Comparison of ENCODE assay signal across 30 cellular contexts in the genomic region with DNA sequence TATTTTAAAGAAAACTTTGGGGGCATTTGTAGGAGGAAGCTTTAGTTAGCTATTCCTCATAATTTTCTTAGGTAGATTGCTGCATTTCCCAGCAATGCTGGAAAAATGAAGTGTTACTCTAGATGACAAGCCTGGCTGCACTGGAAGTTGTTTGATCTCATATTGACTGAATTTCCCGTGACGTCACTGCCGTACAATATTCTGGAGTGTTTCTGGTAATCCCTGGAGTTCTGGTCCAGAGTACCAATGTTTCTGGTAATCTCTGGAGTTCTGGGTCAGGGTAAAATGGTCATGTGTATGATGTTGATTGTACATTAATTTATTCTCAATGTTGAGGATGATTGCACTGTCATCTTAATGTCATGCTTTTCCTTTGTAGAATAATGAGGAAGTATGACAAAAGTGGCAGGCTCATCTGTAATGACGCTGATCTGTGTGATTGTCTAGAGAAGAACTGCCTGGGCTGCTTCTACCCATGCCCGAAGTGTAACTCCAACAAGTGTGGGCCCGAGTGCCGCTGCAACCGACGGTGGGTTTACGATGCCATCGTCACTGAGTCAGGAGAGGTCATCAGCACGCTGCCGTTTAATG. TPM values are rescaled to one million over a fixed set of nuclear protein-coding genes. Genes with fewer than 3 reads are reported as not detected.
"Had no signal": no experiment of that assay in that cellular context is flagged by ENCODE, and none has a peak within 500 bp of the region (broad histone marks: within the 10 kb centered on the region; RNA-seq: fewer than 3 reads in every experiment).

No MANE protein-coding gene starts in this region.

- ATAC-seq: activated CD4-positive, alpha-beta T cell treated with anti-CD3 and anti-CD28 coated beads for 36 hours; activated CD8-positive, alpha-beta T cell treated with anti-CD3 and anti-CD28 coated beads, Interleukin-2, amount 10 ng/mL, durations not matched to agents 7 days and 5 days; body of pancreas; T-cell had no signal

- H3K27ac Mint-ChIP-seq: activated CD4-positive, alpha-beta T cell treated with anti-CD3 and anti-CD28 coated beads for 36 hours; activated CD8-positive, alpha-beta T cell treated with anti-CD3 and anti-CD28 coated beads, Interleukin-2, amount 10 ng/mL, durations not matched to agents 7 days and 5 days; activated naive CD4-positive, alpha-beta T cell treated with anti-CD3 and anti-CD28 coated beads, Interleukin-2, amount 50 U/mL, for 24 hours; IgD-negative memory B cell; T-cell had no signal

- H3K9me3 ChIP-seq: ascending aorta, body of pancreas, MG63, Peyer's patch had no signal

- DNase-seq: activated CD4-positive, alpha-beta T cell treated with anti-CD3 and anti-CD28 coated beads for 36 hours; activated CD4-positive, alpha-beta T cell treated with anti-CD3 and anti-CD28 coated beads, Interleukin-2, amount 50 U/mL, for 1 hour; activated CD8-positive, alpha-beta memory T cell treated with anti-CD3 and anti-CD28 coated beads, Interleukin-2, amount 50 U/mL, for 48 hours; activated CD8-positive, alpha-beta T cell treated with anti-CD3 and anti-CD28 coated beads, Interleukin-2, amount 10 ng/mL, durations not matched to agents 7 days and 5 days; activated naive CD4-positive, alpha-beta T cell; activated T-cell treated with anti-CD3 and anti-CD28 coated beads, Interleukin-2, amount 50 U/mL, for 1 hour; amniotic stem cell; body of pancreas; MG63; NCI-H1092 treated with DMSO at 0.1 percent for 48 hours; NCI-H1417 treated with DMSO at 0.1 percent for 48 hours; NCI-H1694; NCI-H2029; NCI-H2107; NCI-H2171 treated with DMSO at 0.1 percent for 48 hours; NCI-H345; NCI-H510A treated with DMSO at 0.1 percent for 48 hours; NCI-H69; NK-92 treated with Interleukin-12 subunit alpha and Interleukin-12 subunit beta, amount 100 ng/mL, for 24 hours; Peyer's patch; SHP77; T-cell; T-helper 2 cell; T1000 had no signal

- H3K27me3 ChIP-seq: ascending aorta, body of pancreas, Peyer's patch had no signal

- H3K36me3 ChIP-seq: ascending aorta, MG63, Peyer's patch had no signal

- H3K36me3 Mint-ChIP-seq: activated naive CD4-positive, alpha-beta T cell treated with anti-CD3 and anti-CD28 coated beads, Interleukin-2, amount 50 U/mL, for 24 hours; T-cell had no signal

- H3K9me3 Mint-ChIP-seq: activated naive CD4-positive, alpha-beta T cell treated with anti-CD3 and anti-CD28 coated beads, Interleukin-2, amount 50 U/mL, for 24 hours; central memory CD8-positive, alpha-beta T cell had no signal

- H3K4me1 ChIP-seq: ascending aorta, body of pancreas, Peyer's patch had no signal

- H3K27ac ChIP-seq: ascending aorta, body of pancreas, Peyer's patch, VCaP had no signal

- H3K4me3 ChIP-seq: ascending aorta, body of pancreas, MG63, Peyer's patch had no signal

- H3K4me3 Mint-ChIP-seq: activated CD4-positive, alpha-beta T cell treated with anti-CD3 and anti-CD28 coated beads for 36 hours; activated CD8-positive, alpha-beta T cell treated with anti-CD3 and anti-CD28 coated beads, Interleukin-2, amount 10 ng/mL, durations not matched to agents 7 days and 5 days; activated naive CD4-positive, alpha-beta T cell treated with anti-CD3 and anti-CD28 coated beads, Interleukin-2, amount 50 U/mL, for 24 hours; central memory CD8-positive, alpha-beta T cell; IgD-negative memory B cell; T-cell had no signal

- H3K4me1 Mint-ChIP-seq: activated CD4-positive, alpha-beta T cell treated with anti-CD3 and anti-CD28 coated beads for 36 hours; activated naive CD4-positive, alpha-beta T cell treated with anti-CD3 and anti-CD28 coated beads, Interleukin-2, amount 50 U/mL, for 24 hours; central memory CD8-positive, alpha-beta T cell; T-cell had no signal

RNA-seq across cellular contexts. Expression of gene ARL14EPL, which starts 26.2 kb away (rescaled TPM):
- total RNA-seq: activated CD4-positive, alpha-beta T cell treated with anti-CD3 and anti-CD28 coated beads for 36 hours; activated CD8-positive, alpha-beta T cell treated with anti-CD3 and anti-CD28 coated beads, Interleukin-2, amount 10 ng/mL, durations not matched to agents 7 days and 5 days; ascending aorta; body of pancreas; Peyer's patch; SK-MEL-5; T-cell had no signal
